17 cellular contexts compared by ENCODE assay signal in the genomic region with DNA sequence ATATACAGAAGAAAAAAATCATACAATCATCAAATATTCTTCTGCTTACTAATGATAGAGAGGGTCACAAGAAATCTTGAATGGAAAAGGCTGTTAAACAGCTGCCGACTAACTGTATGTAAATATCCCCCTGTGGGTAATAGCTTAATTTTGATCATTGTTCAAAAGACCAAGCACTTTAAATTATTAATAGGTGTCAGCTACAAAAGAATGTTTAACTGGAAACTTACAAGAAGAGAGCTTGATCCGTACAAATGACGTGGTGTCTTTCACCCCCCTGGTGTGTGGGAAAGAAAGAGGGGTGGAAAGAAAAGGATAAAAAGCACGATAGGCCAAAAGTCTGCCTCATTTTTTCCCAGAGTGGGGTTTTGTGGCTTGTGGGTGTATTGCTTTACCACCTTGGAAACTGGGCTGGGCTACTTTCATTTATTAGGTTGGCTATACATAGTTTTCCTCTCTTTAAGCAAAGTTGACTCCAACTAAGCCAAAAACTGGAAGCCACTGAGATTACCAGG.
DNase-seq lines count a peak whose midpoint lies in the region; ATAC-seq and TF ChIP-seq lines count a peak whose summit lies in the region.
"Had no signal": no experiment of that assay in that cellular context is flagged by ENCODE, and none has a peak within 500 bp of the region (broad histone marks: within the 10 kb centered on the region; RNA-seq: fewer than 3 reads in every experiment).

No MANE protein-coding gene starts in this region.

- no peaks in the 10 kb centered on the region for H3K79me1 ChIP-seq in mesenchymal stem cell (replicated peaks; ENCODE audit: low read length, poor library complexity, severe bottlenecking)

- peaks cover 6% of the 10 kb centered on the region for H3K4me1 ChIP-seq in mesenchymal stem cell (ENCODE audit: control insufficient read depth, insufficient read depth, low read depth, low read length)
- H3K4me1 ChIP-seq in colonic mucosa, result no peaks in the 10 kb centered on the region

- peak overlapping the region; percentile 7 for H3K27ac ChIP-seq in mesenchymal stem cell (ENCODE audit: low read length, poor library complexity, severe bottlenecking)
- no peak overlapping the region for H3K27ac ChIP-seq in colonic mucosa
- H3K27ac ChIP-seq: RWPE1 had no signal

- DNase-seq in stimulated activated CD4-positive, alpha-beta T cell treated with anti-CD3 and anti-CD28 coated beads, Interleukin-15, amount 100 ng/mL, for 24 hours, result peak; percentile 24
- DNase-seq in stimulated activated CD4-positive, alpha-beta T cell treated with anti-CD3 and anti-CD28 coated beads, Interleukin-12 subunit alpha, Interleukin-12 subunit beta, amount 100 ng/mL, for 4 hours, result no peak
- peak; percentile 48 for DNase-seq in activated naive CD8-positive, alpha-beta T cell treated with anti-CD3 and anti-CD28 coated beads, Interleukin-2, amount 50 U/mL, for 24 hours
- DNase-seq in mesenchymal stem cell, result no peak
- DNase-seq in colonic mucosa, result no peak
- DNase-seq in GM20000 (ENCODE audit: low spot score), result no peak
- DNase-seq: H7; NCI-H1105; NCI-H187 treated with DMSO at 0.1 percent for 48 hours; NCI-H2107; NCI-H774; NK-92 treated with Interleukin-12 subunit alpha and Interleukin-12 subunit beta, amount 100 ng/mL, for 24 hours; SHP77 treated with DMSO at 0.1 percent for 48 hours; SK-N-SH had no signal

- H3K9ac ChIP-seq in mesenchymal stem cell (ENCODE audit: low read length), result no peak overlapping the region
- H3K9ac ChIP-seq in colonic mucosa (ENCODE audit: low read depth in 2 of 2, low read length in 2 of 2), result no peak overlapping the region
- H3K9ac ChIP-seq: SK-N-SH had no signal

- H2BK12ac ChIP-seq in mesenchymal stem cell (ENCODE audit: low read length in 2 of 2), result no peak overlapping the region

- intact Hi-C loops in colonic mucosa (cut with DNase I), result no loop called here

- no peaks in the 10 kb centered on the region for H3K9me3 ChIP-seq in mesenchymal stem cell (ENCODE audit: control insufficient read depth, low read length)
- no peaks in the 10 kb centered on the region for H3K9me3 ChIP-seq in colonic mucosa
- H3K9me3 ChIP-seq: SK-N-SH had no signal

- H3K9me3 Mint-ChIP-seq in activated naive CD8-positive, alpha-beta T cell treated with anti-CD3 and anti-CD28 coated beads, Interleukin-2, amount 50 U/mL, for 24 hours, result peaks cover 10% of the 10 kb centered on the region

- H4K91ac ChIP-seq in mesenchymal stem cell (ENCODE audit: low read length), result no peak overlapping the region

- H3K18ac ChIP-seq in mesenchymal stem cell (ENCODE audit: low read depth in 1 of 2, low read length in 2 of 2), result no peak overlapping the region

- H3K4me1 Mint-ChIP-seq in activated naive CD8-positive, alpha-beta T cell treated with anti-CD3 and anti-CD28 coated beads, Interleukin-2, amount 50 U/mL, for 24 hours, result peaks cover 25% of the 10 kb centered on the region
- H3K4me1 Mint-ChIP-seq: IgD-negative memory B cell had no signal

- H3K4ac ChIP-seq in mesenchymal stem cell (ENCODE audit: low read depth in 1 of 2, low read length in 2 of 2), result no peak overlapping the region

- no peak overlapping the region for H3K4me3 ChIP-seq in mesenchymal stem cell (ENCODE audit: insufficient read depth in 1 of 2, low read depth in 1 of 2, low read length in 2 of 2)
- H3K4me3 ChIP-seq in colonic mucosa, result no peak overlapping the region

- no peak overlapping the region for H2BK15ac ChIP-seq in mesenchymal stem cell (ENCODE audit: low read depth, poor library complexity, severe bottlenecking)

- no peak overlapping the region for H3K4me3 Mint-ChIP-seq in activated naive CD8-positive, alpha-beta T cell treated with anti-CD3 and anti-CD28 coated beads, Interleukin-2, amount 50 U/mL, for 24 hours

- no peak overlapping the region for H2BK5ac ChIP-seq in mesenchymal stem cell (ENCODE audit: low read depth, low read length, poor library complexity, severe bottlenecking)

- no peak overlapping the region for H2BK120ac ChIP-seq in mesenchymal stem cell (ENCODE audit: low read depth, low read length)

- no peak overlapping the region for H2AFZ ChIP-seq in mesenchymal stem cell (ENCODE audit: low read depth, low read length)

- TF ChIP-seq CTCF in colonic mucosa (IDR thresholded peaks at IDR 0.05) (no peak), GM20000 (IDR thresholded peaks at IDR 0.05; ENCODE audit: extremely low read depth, missing control alignments) (no peak)

- H2AK5ac ChIP-seq in mesenchymal stem cell (ENCODE audit: low read length, severe bottlenecking), result no peak overlapping the region

- H3K4me2 ChIP-seq in mesenchymal stem cell (ENCODE audit: low read length, poor library complexity, severe bottlenecking), result no peak overlapping the region
- H3K4me2 ChIP-seq: SK-N-SH had no signal

- H3K36me3 ChIP-seq in mesenchymal stem cell (ENCODE audit: control insufficient read depth in 1 of 2, insufficient read depth in 2 of 2, low read depth in 1 of 2, low read length in 2 of 2) (no peaks in the 10 kb centered on the region), colonic mucosa (no peaks in the 10 kb centered on the region)

- peaks cover 3% of the 10 kb centered on the region for H3K27me3 Mint-ChIP-seq in activated naive CD8-positive, alpha-beta T cell treated with anti-CD3 and anti-CD28 coated beads, Interleukin-2, amount 50 U/mL, for 24 hours

- H3K23ac ChIP-seq in mesenchymal stem cell (ENCODE audit: low read length in 2 of 2), result no peak overlapping the region

- H4K8ac ChIP-seq in mesenchymal stem cell (ENCODE audit: low read length), result no peak overlapping the region

- peak overlapping the region; percentile 52 for H3K27ac Mint-ChIP-seq in activated naive CD8-positive, alpha-beta T cell treated with anti-CD3 and anti-CD28 coated beads, Interleukin-2, amount 50 U/mL, for 24 hours
- H3K27ac Mint-ChIP-seq: IgD-negative memory B cell had no signal

- WGBS in mesenchymal stem cell, result 72% methylated on average over 3 of the region's 4 CpGs

- peak; percentile 61 for ATAC-seq in activated naive CD8-positive, alpha-beta T cell treated with anti-CD3 and anti-CD28 coated beads, Interleukin-2, amount 50 U/mL, for 24 hours
- ATAC-seq in GM21423 (IDR thresholded peaks at IDR 0.05; ENCODE audit: unreplicated experiment), result no peak

- no peak overlapping the region for H3K14ac ChIP-seq in mesenchymal stem cell (ENCODE audit: low read length in 2 of 2)

- H3K36me3 Mint-ChIP-seq in activated naive CD8-positive, alpha-beta T cell treated with anti-CD3 and anti-CD28 coated beads, Interleukin-2, amount 50 U/mL, for 24 hours (ENCODE audit: low read depth), result no peaks in the 10 kb centered on the region

- peaks cover 5 to 9% of the 10 kb centered on the region in 2 experiments for H3K27me3 ChIP-seq in mesenchymal stem cell (ENCODE audit: control insufficient read depth in 1 of 2, insufficient read depth in 1 of 2, low read length in 2 of 2)
- no peaks in the 10 kb centered on the region for H3K27me3 ChIP-seq in colonic mucosa

Comparison
In these comparisons a context has a peak if more than half of its experiments do, and no peak if none do; other contexts are left out.
1. DNase-seq: peak in stimulated activated CD4-positive, alpha-beta T cell treated with anti-CD3 and anti-CD28 coated beads, Interleukin-15, amount 100 ng/mL, for 24 hours (single experiment) and activated naive CD8-positive, alpha-beta T cell treated with anti-CD3 and anti-CD28 coated beads, Interleukin-2, amount 50 U/mL, for 24 hours (single experiment); none in stimulated activated CD4-positive, alpha-beta T cell treated with anti-CD3 and anti-CD28 coated beads, Interleukin-12 subunit alpha, Interleukin-12 subunit beta, amount 100 ng/mL, for 4 hours (single experiment), mesenchymal stem cell (single experiment), colonic mucosa (single experiment) and GM20000 (single experiment).